ENCODE assay signal across 13 cellular contexts in genomic region chr1:18937539-18937938, GRCh38. TPM values are rescaled to one million over a fixed set of nuclear protein-coding genes. Genes with fewer than 3 reads are reported as not detected.
A peak's percentile ranks its signal among the peaks of the same experiment; 100 is the strongest.
DNase-seq lines count a peak whose midpoint lies in the region; ATAC-seq, FAIRE-seq and TF ChIP-seq lines count a peak whose summit lies in the region.
"Had no signal": no experiment of that assay in that cellular context is flagged by ENCODE, and none has a peak within 500 bp of the region (broad histone marks: within the 10 kb centered on the region; RNA-seq: fewer than 3 reads in every experiment).

No MANE protein-coding gene starts in this region.

- H2BK20ac ChIP-seq in H9 (ENCODE audit: low read depth, low read length, poor library complexity, severe bottlenecking) = no peak overlapping the region

- peaks cover 83% of the 10 kb centered on the region for H3K4me1 ChIP-seq in CD4-positive, CD25-positive, alpha-beta regulatory T cell (ENCODE audit: control insufficient read depth, insufficient read depth, low read length, poor library complexity, severe bottlenecking)
- H3K4me1 ChIP-seq in body of pancreas = peaks cover 77% of the 10 kb centered on the region
- H3K4me1 ChIP-seq in kidney (ENCODE audit: control insufficient read depth in 1 of 2, insufficient read depth in 1 of 2, low read depth in 1 of 2, low read length in 2 of 2) = peaks cover 35 to 38% of the 10 kb centered on the region in 2 donors
- H3K4me1 ChIP-seq in H9 (ENCODE audit: insufficient read depth, low read length) = peaks cover 3% of the 10 kb centered on the region; the same call in 1 of the 2 replicates
- H3K4me1 ChIP-seq in sigmoid colon = peaks cover 0 to 79% (median 66%) of the 10 kb centered on the region in 4 donors

- no peak for FAIRE-seq in kidney (lab: Jason Lieb, UNC)

- peak overlapping the region in 2 of 3 donors; percentile 60 to 83 for H3K27ac Mint-ChIP-seq in CD4-positive, CD25-positive, alpha-beta regulatory T cell
- H3K27ac Mint-ChIP-seq in HFFc6 (peak overlapping the region; percentile 28), H9 (no peak overlapping the region)

- H4K91ac ChIP-seq in H9 (ENCODE audit: insufficient read length, low read depth, low read length) = no peak overlapping the region

- WGBS in body of pancreas, 2 donors = 84 to 87% methylated on average over 8 of the region's 8 CpGs
- WGBS in H9 (ENCODE audit: extremely low coverage, insufficient read length, low lambda C conversion rate) = no CpG with 5 or more reads among the region's 8 CpGs
- 89 to 90% methylated on average over 8 of the region's 8 CpGs for WGBS in sigmoid colon, 2 donors

- H3K79me2 ChIP-seq in H9 (ENCODE audit: insufficient read depth, low read length) = no peaks in the 10 kb centered on the region

- H4K20me1 ChIP-seq in H9 (ENCODE audit: control insufficient read depth, insufficient read depth, insufficient read length) = no peaks in the 10 kb centered on the region

- no peak overlapping the region for H4K8ac ChIP-seq in H9 (replicated peaks; ENCODE audit: insufficient read length, low read depth, low read length)

- H3K27me3 Mint-ChIP-seq in CD4-positive, CD25-positive, alpha-beta regulatory T cell = no peaks in the 10 kb centered on the region
- H3K27me3 Mint-ChIP-seq in HFFc6 (ENCODE audit: insufficient read depth) = peaks cover 3% of the 10 kb centered on the region; the same call in 1 of the 2 replicates
- no peaks in the 10 kb centered on the region; the same call in 1 of the 2 replicates for H3K27me3 Mint-ChIP-seq in H9 (ENCODE audit: low read depth)

- H3K79me1 ChIP-seq in H9 (ENCODE audit: insufficient read depth, low read depth, low read length, poor library complexity, severe bottlenecking) = no peaks in the 10 kb centered on the region

- no peaks in the 10 kb centered on the region for H3K36me3 ChIP-seq in CD4-positive, CD25-positive, alpha-beta regulatory T cell (ENCODE audit: control insufficient read depth, insufficient read depth, low read length)
- no peaks in the 10 kb centered on the region for H3K36me3 ChIP-seq in body of pancreas (replicated peaks in 1 of 2; ENCODE audit: insufficient read depth in 1 of 2, low read depth in 2 of 2)
- no peaks in the 10 kb centered on the region for H3K36me3 ChIP-seq in kidney (ENCODE audit: control insufficient read depth in 1 of 2, insufficient read depth in 2 of 2, low read length in 2 of 2)
- H3K36me3 ChIP-seq in sigmoid colon = no peaks in the 10 kb centered on the region

- TF ChIP-seq CTCF in HFFc6 (IDR thresholded peaks at IDR 0.05) (no peak), body of pancreas (IDR thresholded peaks at IDR 0.05) (no peak), kidney (IDR thresholded peaks at IDR 0.05; ENCODE audit: borderline replicate concordance, extremely low read depth, insufficient read depth) (no peak), H9 (conservative IDR thresholded peaks at IDR 0.05) (no peak), sigmoid colon (IDR thresholded peaks at IDR 0.05) (no peak)

- no peak overlapping the region for H2AFZ ChIP-seq in H9 (ENCODE audit: low read length)

- no peaks in the 10 kb centered on the region for H3K27me3 ChIP-seq in CD4-positive, CD25-positive, alpha-beta regulatory T cell (ENCODE audit: control insufficient read depth, insufficient read depth, low read length)
- no peaks in the 10 kb centered on the region for H3K27me3 ChIP-seq in body of pancreas
- no peaks in the 10 kb centered on the region for H3K27me3 ChIP-seq in H9 (ENCODE audit: insufficient read depth, low read length)
- no peaks in the 10 kb centered on the region for H3K27me3 ChIP-seq in sigmoid colon

- H2BK120ac ChIP-seq in H9 (ENCODE audit: low read depth, low read length, poor library complexity, severe bottlenecking) = no peak overlapping the region

- H2BK5ac ChIP-seq in H9 (ENCODE audit: insufficient read length, low read length) = no peak overlapping the region

- DNase-seq in CD4-positive, CD25-positive, alpha-beta regulatory T cell = no peak
- DNase-seq in HFFc6 (no peak), body of pancreas (no peak), kidney (no peak), hippocampal formation (lab: John Stamatoyannopoulos, UW) (no peak), NCI-H1092 (lab: John Stamatoyannopoulos, UW) (no peak), H9 (no peak), sigmoid colon (no peak)
- DNase-seq: DMS153, EL, MM.1S, NCI-H1105 treated with DMSO at 0.1 percent for 48 hours, NCI-H187 had no signal

- no peak overlapping the region for H3K23ac ChIP-seq in H9 (ENCODE audit: insufficient read length, low read depth, low read length)

- no peak overlapping the region for H3K4me2 ChIP-seq in H9 (ENCODE audit: insufficient read depth, insufficient read length, low read length)

- H3K14ac ChIP-seq in H9 (ENCODE audit: insufficient read depth, low read length) = no peak overlapping the region

- no peaks in the 10 kb centered on the region for H3K36me3 Mint-ChIP-seq in CD4-positive, CD25-positive, alpha-beta regulatory T cell
- H3K36me3 Mint-ChIP-seq in HFFc6 (ENCODE audit: low read depth) (no peaks in the 10 kb centered on the region), H9 (ENCODE audit: insufficient read depth in 1 of 3, low read depth in 3 of 3) (no peaks in the 10 kb centered on the region)

- no peaks in the 10 kb centered on the region for H3K9me3 Mint-ChIP-seq in CD4-positive, CD25-positive, alpha-beta regulatory T cell
- no peaks in the 10 kb centered on the region for H3K9me3 Mint-ChIP-seq in HFFc6
- H3K9me3 Mint-ChIP-seq in H9 = no peaks in the 10 kb centered on the region; a peak in 2 of 5 replicates

- H2BK12ac ChIP-seq in H9 (ENCODE audit: insufficient read length, low read depth, low read length) = no peak overlapping the region

- intact Hi-C loops in body of pancreas (cut with DNase I) (no loop called here), kidney (cut with DNase I) (no loop called here), sigmoid colon (cut with DNase I) (no loop called here)

- H3T11ph ChIP-seq in H9 (ENCODE audit: low read length) = no peak overlapping the region

- no peak for ATAC-seq in CD4-positive, CD25-positive, alpha-beta regulatory T cell (ENCODE audit: low read depth in 2 of 2)
- ATAC-seq in body of pancreas = no peak

- no peak overlapping the region for H3K18ac ChIP-seq in H9 (ENCODE audit: insufficient read length, low read depth, low read length)

- no peak overlapping the region for H3K4ac ChIP-seq in H9 (ENCODE audit: low read depth, low read length)

- H3K4me3 Mint-ChIP-seq in CD4-positive, CD25-positive, alpha-beta regulatory T cell = peak overlapping the region in 1 of 4 donors; percentile 67
- H3K4me3 Mint-ChIP-seq in HFFc6 = no peak overlapping the region
- H3K4me3 Mint-ChIP-seq in H9 = no peak overlapping the region

- no peak overlapping the region for H2BK15ac ChIP-seq in H9 (ENCODE audit: low read depth, low read length)

- no peaks in the 10 kb centered on the region for H3K9me3 ChIP-seq in CD4-positive, CD25-positive, alpha-beta regulatory T cell (ENCODE audit: control insufficient read depth in 2 of 2, low read length in 2 of 2)
- H3K9me3 ChIP-seq in body of pancreas = no peaks in the 10 kb centered on the region
- no peaks in the 10 kb centered on the region for H3K9me3 ChIP-seq in kidney (ENCODE audit: control insufficient read depth in 1 of 2, low read length in 2 of 2)
- no peaks in the 10 kb centered on the region for H3K9me3 ChIP-seq in H9 (ENCODE audit: control insufficient read depth, low read depth, low read length)
- no peaks in the 10 kb centered on the region for H3K9me3 ChIP-seq in sigmoid colon

- no peak overlapping the region for H2AK5ac ChIP-seq in H9 (ENCODE audit: insufficient read length, low read length)

- no peak overlapping the region for H3K27ac ChIP-seq in CD4-positive, CD25-positive, alpha-beta regulatory T cell (ENCODE audit: insufficient read depth, low read length, poor library complexity, severe bottlenecking)
- H3K27ac ChIP-seq in body of pancreas = peak overlapping the region in 3 of 4 donors; percentile 6 to 32 (median 15)
- peak overlapping the region; percentile 51 to 55 for H3K27ac ChIP-seq in kidney (ENCODE audit: low read depth in 2 of 2, low read length in 2 of 2)
- no peak overlapping the region for H3K27ac ChIP-seq in H9 (ENCODE audit: insufficient read length, low read depth, low read length)
- H3K27ac ChIP-seq in sigmoid colon = peak overlapping the region in 1 of 4 donors; percentile 94

- H3K9ac ChIP-seq in kidney (ENCODE audit: low read length in 2 of 2) (no peak overlapping the region), H9 (ENCODE audit: extremely low read depth, insufficient read length, low read length) (no peak overlapping the region)

- TF ChIP-seq EP300 in sigmoid colon (IDR thresholded peaks at IDR 0.05) = no peak

- no peak overlapping the region for H4K5ac ChIP-seq in H9 (ENCODE audit: insufficient read length, low read depth, low read length)

- no peak overlapping the region for H3K56ac ChIP-seq in H9 (ENCODE audit: insufficient read length, low read depth, low read length)

- no peaks in the 10 kb centered on the region for H3K23me2 ChIP-seq in H9 (ENCODE audit: insufficient read length, low read depth, low read length, poor library complexity, severe bottlenecking)

- no peak overlapping the region for H3K4me3 ChIP-seq in CD4-positive, CD25-positive, alpha-beta regulatory T cell (ENCODE audit: low read depth, low read length)
- H3K4me3 ChIP-seq in body of pancreas (no peak overlapping the region), kidney (ENCODE audit: low read length in 2 of 2) (no peak overlapping the region), sigmoid colon (no peak overlapping the region)

- peaks cover 12 to 89% (median 66%) of the 10 kb centered on the region in 4 donors for H3K4me1 Mint-ChIP-seq in CD4-positive, CD25-positive, alpha-beta regulatory T cell
- peaks cover 68% of the 10 kb centered on the region for H3K4me1 Mint-ChIP-seq in HFFc6 (ENCODE audit: low read depth)
- peaks cover 58 to 67% of the 10 kb centered on the region in 2 experiments for H3K4me1 Mint-ChIP-seq in H9

- TF ChIP-seq POLR2A in body of pancreas (IDR thresholded peaks at IDR 0.05) (no peak), sigmoid colon (IDR thresholded peaks at IDR 0.05) (no peak)

RNA-seq across cellular contexts. Expression of gene IFFO2, which starts 18.9 kb away (rescaled TPM):
- total RNA-seq in CD4-positive, CD25-positive, alpha-beta regulatory T cell = 101 TPM
- 1 to 10 TPM; 1.4 to 4.7 (median 2.9) TPM for polyA plus RNA-seq in CD4-positive, CD25-positive, alpha-beta regulatory T cell
- 10 to 100 TPM; 19.9 to 28.9 (median 21.0) TPM for total RNA-seq in HFFc6 (2021; fragmentation: NEBNext Ultra II Directional; extraction: Animal tissue kit (Norgen Biotek cat#: 25700))
- total RNA-seq in body of pancreas (100 to 1,000 TPM in 1 of 2 donors, 10 to 100 TPM in 1; 23.1 to 219 TPM), kidney (23.1 TPM), H9 (2021) (3.6 and 6.1 TPM in 2 replicates), sigmoid colon (10 to 100 TPM in 2 of 4 donors, 1 to 10 TPM in 2; 7.5 to 35.0 (median 13.8) TPM)
- polyA plus RNA-seq in kidney (ENCODE audit: insufficient read depth, low read depth, low replicate concordance) (7.5 TPM), sigmoid colon (1 to 10 TPM; 1.2 to 8.6 (median 7.2) TPM)

RNA-seq across cellular contexts. Expression of gene ALDH4A1, which starts 35.2 kb away (rescaled TPM):
- total RNA-seq in CD4-positive, CD25-positive, alpha-beta regulatory T cell = 1.4 TPM
- polyA plus RNA-seq in CD4-positive, CD25-positive, alpha-beta regulatory T cell = 1 to 10 TPM; 1.0 to 2.0 (median 1.5) TPM
- total RNA-seq in HFFc6 (2021; fragmentation: NEBNext Ultra II Directional; extraction: Animal tissue kit (Norgen Biotek cat#: 25700)) = 10 to 100 TPM; 18.3 to 24.1 (median 20.2) TPM
- total RNA-seq in body of pancreas (10 to 100 TPM in 1 of 2 donors, 1 to 10 TPM in 1; 4.7 to 15.5 TPM), kidney (49.3 TPM), H9 (2021) (26.1 TPM in 2 replicates), sigmoid colon (10 to 100 TPM in 1 of 4 donors, 1 to 10 TPM in 3; 6.7 to 12.8 (median 8.4) TPM)
- polyA plus RNA-seq in kidney (ENCODE audit: insufficient read depth, low read depth, low replicate concordance) (352 TPM), sigmoid colon (10 to 100 TPM in 1 of 3 donors, 1 to 10 TPM in 2; 2.4 to 11.0 (median 3.7) TPM)

Comparison
In these comparisons a context has a peak if more than half of its experiments do, and no peak if none do; other contexts are left out.
1. H3K27ac ChIP-seq: peak in body of pancreas (3 of 4) and kidney (2 of 2); none in CD4-positive, CD25-positive, alpha-beta regulatory T cell (single experiment) and H9 (single experiment).
2. H3K27ac Mint-ChIP-seq: peak in CD4-positive, CD25-positive, alpha-beta regulatory T cell (2 of 3) and HFFc6 (single experiment); none in H9 (0 of 3).